In the genomic region with DNA sequence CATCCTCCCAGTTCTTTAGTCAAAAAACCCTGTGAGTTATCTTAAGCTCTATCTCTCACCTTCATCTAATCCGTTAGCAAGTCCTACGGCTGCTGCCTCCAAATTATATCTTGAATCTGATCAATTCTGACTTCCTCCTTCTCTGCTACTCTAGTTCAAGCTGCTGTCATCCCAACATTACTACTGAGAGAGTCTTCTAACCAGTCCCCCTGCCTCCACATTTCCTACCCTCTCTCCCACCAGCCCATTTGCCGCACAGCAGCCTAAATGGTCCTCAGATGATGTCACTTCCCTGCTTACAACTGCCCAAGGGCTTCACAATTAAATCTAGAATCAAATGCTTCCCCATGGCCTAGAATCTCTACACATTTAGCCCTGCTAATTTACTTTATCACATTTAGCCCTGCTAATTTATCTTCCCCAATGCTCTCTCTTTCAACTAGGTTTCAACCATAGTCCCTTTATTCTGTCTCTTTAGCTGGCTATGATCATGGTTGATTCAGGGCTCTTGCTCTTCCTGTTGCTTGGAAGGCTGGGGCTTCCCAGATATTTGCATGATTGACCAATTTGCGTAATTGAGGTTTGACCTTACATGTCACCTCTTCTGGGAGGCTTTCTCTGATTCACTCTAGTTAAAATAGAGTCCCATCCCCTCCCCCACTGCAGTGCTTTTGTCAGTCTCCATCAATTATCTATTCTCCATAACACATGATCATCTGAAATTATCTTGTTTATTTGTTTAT, we compare ENCODE assay signal across 8 cellular contexts. TPM values are rescaled to one million over a fixed set of nuclear protein-coding genes. Genes with fewer than 3 reads are reported as not detected.
DNase-seq lines count a peak whose midpoint lies in the region; ATAC-seq and TF ChIP-seq lines count a peak whose summit lies in the region.

No MANE protein-coding gene starts in this region.

- peak in 1 of 2 donors; percentile 74 for ATAC-seq in natural killer cell treated with Interleukin-12 subunit alpha and Interleukin-12 subunit beta and Interleukin-15 and Interleukin-18, amount 100 ng/mL, for 72 hours
- no peak for ATAC-seq in natural killer cell
- ATAC-seq in HG02943 (IDR thresholded peaks at IDR 0.05; ENCODE audit: low read depth, unreplicated experiment): peak; percentile 87
- ATAC-seq in mucosa of descending colon: peak; percentile 49
- ATAC-seq in left lobe of liver: no peak

- no peak for DNase-seq in natural killer cell treated with Interleukin-12 subunit alpha and Interleukin-12 subunit beta and Interleukin-15 and Interleukin-18, amount 100 ng/mL, for 72 hours (ENCODE audit: low spot score)
- DNase-seq in natural killer cell (no peak), PC-9 (peak in 1 of 2 experiments; percentile 80), mucosa of descending colon (peak in 1 of 3 donors; percentile 36), NCI-H1092 (lab: John Stamatoyannopoulos, UW) (no peak), left lobe of liver (ENCODE audit: low spot score) (no peak), SIG-M5 treated with dmso at 0.1 percent for 504 hours (lab: John Stamatoyannopoulos, UW; ENCODE audit: unreplicated experiment) (no peak)

- CTCF ChIA-PET in PC-9 (lab: Charles Lee): no interaction called here

- H3K27ac ChIP-seq in PC-9: peak overlapping the region; percentile 67

- no peaks in the 10 kb centered on the region for H3K27me3 ChIP-seq in PC-9 (ENCODE audit: insufficient read depth, low read depth)

- H3K36me3 ChIP-seq in PC-9 (ENCODE audit: low read depth) (no peaks in the 10 kb centered on the region), mucosa of descending colon (ENCODE audit: low read depth) (no peaks in the 10 kb centered on the region)

- peak overlapping the region; percentile 33 to 60 for H3K27ac Mint-ChIP-seq in natural killer cell treated with Interleukin-12 subunit alpha and Interleukin-12 subunit beta and Interleukin-15 and Interleukin-18, amount 100 ng/mL, for 72 hours
- H3K27ac Mint-ChIP-seq in natural killer cell: no peak overlapping the region

- BruUV-seq in PC-9 (replicated peaks; lab: Mats Ljungman, UMichigan): no TSS peak

- no peaks in the 10 kb centered on the region for H3K79me2 ChIP-seq in PC-9 (ENCODE audit: low read depth)

- H3K4me3 Mint-ChIP-seq in natural killer cell treated with Interleukin-12 subunit alpha and Interleukin-12 subunit beta and Interleukin-15 and Interleukin-18, amount 100 ng/mL, for 72 hours: peak overlapping the region; percentile 26
- no peak overlapping the region for H3K4me3 Mint-ChIP-seq in natural killer cell

- no peaks in the 10 kb centered on the region for H3K9me3 Mint-ChIP-seq in natural killer cell treated with Interleukin-12 subunit alpha and Interleukin-12 subunit beta and Interleukin-15 and Interleukin-18, amount 100 ng/mL, for 72 hours
- no peaks in the 10 kb centered on the region for H3K9me3 Mint-ChIP-seq in natural killer cell

- POLR2A ChIA-PET in PC-9 (lab: Charles Lee; ENCODE audit: unreplicated experiment): interaction anchor here (0.6 to 0.7 kb wide), 2 partner anchors 45 to 1474 kb away, joined by 3 to 6 read pairs; no protein-coding TSS in a partner anchor

- TF ChIP-seq CTCF in natural killer cell (IDR thresholded peaks at IDR 0.05): no peak
- no peak for TF ChIP-seq CTCF in PC-9 (conservative IDR thresholded peaks at IDR 0.05)
- no peak for TF ChIP-seq CTCF in mucosa of descending colon (IDR thresholded peaks at IDR 0.05)

- peaks cover 10 to 12% of the 10 kb centered on the region in 2 donors for H3K4me1 Mint-ChIP-seq in natural killer cell treated with Interleukin-12 subunit alpha and Interleukin-12 subunit beta and Interleukin-15 and Interleukin-18, amount 100 ng/mL, for 72 hours (ENCODE audit: low read depth in 2 of 2)
- no peaks in the 10 kb centered on the region for H3K4me1 Mint-ChIP-seq in natural killer cell

- H3K4me1 ChIP-seq in PC-9 (replicated peaks; ENCODE audit: insufficient read depth): peaks cover 38% of the 10 kb centered on the region
- H3K4me1 ChIP-seq in mucosa of descending colon (ENCODE audit: low read depth): peaks cover 16% of the 10 kb centered on the region

- H3F3A ChIP-seq in PC-9 (ENCODE audit: insufficient read depth, low read depth): peaks cover 30% of the 10 kb centered on the region; the same call in 1 of the 2 replicates

- H4K20me1 ChIP-seq in PC-9 (ENCODE audit: insufficient read depth): no peaks in the 10 kb centered on the region

- H3K27me3 Mint-ChIP-seq in natural killer cell treated with Interleukin-12 subunit alpha and Interleukin-12 subunit beta and Interleukin-15 and Interleukin-18, amount 100 ng/mL, for 72 hours: peaks cover 10 to 17% of the 10 kb centered on the region in 2 donors
- H3K27me3 Mint-ChIP-seq in natural killer cell (ENCODE audit: low read depth in 2 of 2): peaks cover 8 to 27% of the 10 kb centered on the region in 2 donors

- peak overlapping the region; percentile 72 for H2AFZ ChIP-seq in PC-9

- H3K9me2 ChIP-seq in PC-9 (ENCODE audit: insufficient read depth): no peaks in the 10 kb centered on the region

- no peaks in the 10 kb centered on the region for H3K36me3 Mint-ChIP-seq in natural killer cell treated with Interleukin-12 subunit alpha and Interleukin-12 subunit beta and Interleukin-15 and Interleukin-18, amount 100 ng/mL, for 72 hours
- no peaks in the 10 kb centered on the region for H3K36me3 Mint-ChIP-seq in natural killer cell

- H3K4me2 ChIP-seq in PC-9: peak overlapping the region; percentile 37

- intact Hi-C loops in natural killer cell (cut with micrococcal nuclease) (no loop called here), PC-9 (cut with micrococcal nuclease; ENCODE audit: unreplicated experiment) (no loop called here), mucosa of descending colon (cut with DNase I, micrococcal nuclease) (no loop called here)

- H3K4me3 ChIP-seq in PC-9 (no peak overlapping the region), mucosa of descending colon (no peak overlapping the region)

- H3K9me3 ChIP-seq in PC-9 (ENCODE audit: insufficient read depth, low read depth) (0 out of 2 replicates have a peak, but pooled peaks cover 5% of the 10 kb centered on the region), mucosa of descending colon (no peaks in the 10 kb centered on the region)

RNA-seq across cellular contexts. Expression of gene ARL14, which starts 11.0 kb away (rescaled TPM):
- total RNA-seq in natural killer cell treated with Interleukin-12 subunit alpha and Interleukin-12 subunit beta and Interleukin-15 and Interleukin-18, amount 100 ng/mL, for 72 hours: not detected
- total RNA-seq in natural killer cell: not detected
- total RNA-seq in PC-9 (2021): 13.0 and 17.6 TPM in 2 replicates
- 10 to 100 TPM; 11.6 to 40.4 (median 22.2) TPM for total RNA-seq in mucosa of descending colon
- not detected for total RNA-seq in left lobe of liver

Comparison
In these comparisons a context has a peak if more than half of its experiments do, and no peak if none do; other contexts are left out.
1. H3K27ac Mint-ChIP-seq: peak in natural killer cell treated with Interleukin-12 subunit alpha and Interleukin-12 subunit beta and Interleukin-15 and Interleukin-18, amount 100 ng/mL, for 72 hours (2 of 2); none in natural killer cell (0 of 2).
2. ATAC-seq: peak in HG02943 (single experiment) and mucosa of descending colon (single experiment); none in natural killer cell (0 of 3) and left lobe of liver (single experiment).
3. RNA of gene ARL14, which starts 11.0 kb away (total RNA-seq): 11.6 to 40.4 TPM in mucosa of descending colon and 13.0 to 17.6 TPM in PC-9; not detected in natural killer cell treated with Interleukin-12 subunit alpha and Interleukin-12 subunit beta and Interleukin-15 and Interleukin-18, amount 100 ng/mL, for 72 hours, not detected in natural killer cell and not detected in left lobe of liver (single experiment); every median in the first group is over 10 times any median in the second.